In genomic region chr14:51488569-51489220, GRCh38 we compare ENCODE assay signal across 29 cellular contexts.
DNase-seq lines count a peak whose midpoint lies in the region; ATAC-seq, FAIRE-seq and TF ChIP-seq lines count a peak whose summit lies in the region.
"Had no signal": no experiment of that assay in that cellular context is flagged by ENCODE, and none has a peak within 500 bp of the region (broad histone marks: within the 10 kb centered on the region; RNA-seq: fewer than 3 reads in every experiment).

No MANE protein-coding gene starts in this region.

- no peaks in the 10 kb centered on the region for H3K79me2 ChIP-seq in astrocyte (ENCODE audit: insufficient read depth, low read length)

- H3K4me1 ChIP-seq in astrocyte (ENCODE audit: insufficient read depth, low read length) (no peaks in the 10 kb centered on the region), urinary bladder (ENCODE audit: insufficient read depth) (no peaks in the 10 kb centered on the region)
- H3K4me1 ChIP-seq: heart left ventricle had no signal

- no peaks in the 10 kb centered on the region for H3K36me3 ChIP-seq in astrocyte (ENCODE audit: insufficient read depth, low read length)
- H3K36me3 ChIP-seq in urinary bladder (ENCODE audit: insufficient read depth), result no peaks in the 10 kb centered on the region
- H3K36me3 ChIP-seq: heart left ventricle, MG63 had no signal

- no peak overlapping the region for H3K27ac ChIP-seq in astrocyte (ENCODE audit: low read depth, low read length)
- peak overlapping the region; percentile 63 for H3K27ac ChIP-seq in urinary bladder (ENCODE audit: low read depth)
- H3K27ac ChIP-seq: 22Rv1, heart left ventricle, VCaP had no signal

- intact Hi-C loops in left ventricle myocardium superior (cut with micrococcal nuclease), result no loop called here

- no peak overlapping the region for H2AFZ ChIP-seq in astrocyte (ENCODE audit: low read depth, low read length)

- H3K36me3 Mint-ChIP-seq in astrocyte (ENCODE audit: low read depth, unreplicated experiment), result no peaks in the 10 kb centered on the region
- no peaks in the 10 kb centered on the region for H3K36me3 Mint-ChIP-seq in activated naive CD8-positive, alpha-beta T cell treated with anti-CD3 and anti-CD28 coated beads for 36 hours
- H3K36me3 Mint-ChIP-seq: CD14-positive monocyte had no signal

- H3K4me3 ChIP-seq in astrocyte (ENCODE audit: insufficient read depth, low read depth, low read length) (no peak overlapping the region), urinary bladder (ENCODE audit: low read depth, low read length) (peak overlapping the region; percentile 14)
- H3K4me3 ChIP-seq: heart left ventricle, K562, MG63 had no signal

- peak overlapping the region; percentile 20 for H3K27ac Mint-ChIP-seq in astrocyte (ENCODE audit: unreplicated experiment)
- no peak overlapping the region for H3K27ac Mint-ChIP-seq in activated naive CD8-positive, alpha-beta T cell treated with anti-CD3 and anti-CD28 coated beads for 36 hours
- H3K27ac Mint-ChIP-seq: activated CD4-positive, alpha-beta T cell treated with anti-CD3 and anti-CD28 coated beads, Interleukin-2, amount 10 ng/mL, durations not matched to agents 24 days and 14 days; activated naive CD8-positive, alpha-beta T cell treated with anti-CD3 and anti-CD28 coated beads, Interleukin-2, amount 50 U/mL, for 24 hours had no signal

- no peaks in the 10 kb centered on the region for H3K27me3 Mint-ChIP-seq in astrocyte (ENCODE audit: low read depth, unreplicated experiment)
- peaks cover 3% of the 10 kb centered on the region for H3K27me3 Mint-ChIP-seq in activated naive CD8-positive, alpha-beta T cell treated with anti-CD3 and anti-CD28 coated beads for 36 hours
- H3K27me3 Mint-ChIP-seq: activated CD4-positive, alpha-beta T cell treated with anti-CD3 and anti-CD28 coated beads, Interleukin-2, amount 10 ng/mL, durations not matched to agents 24 days and 14 days; activated naive CD8-positive, alpha-beta T cell treated with anti-CD3 and anti-CD28 coated beads, Interleukin-2, amount 50 U/mL, for 24 hours had no signal

- DNase-seq in DMS79 treated with DMSO at 0.1 percent for 48 hours (lab: John Stamatoyannopoulos, UW) (peak; percentile 51), DMS79 (lab: John Stamatoyannopoulos, UW) (no peak), astrocyte (ENCODE audit: low read depth) (no peak), iris pigment epithelial cell (ENCODE audit: low read depth) (peak; percentile 18), left ventricle myocardium superior (no peak), kidney glomerular epithelial cell (lab: John Stamatoyannopoulos, UW) (no peak)
- DNase-seq in activated naive CD8-positive, alpha-beta T cell treated with anti-CD3 and anti-CD28 coated beads for 36 hours, result no peak
- DNase-seq: activated CD4-positive, alpha-beta T cell treated with anti-CD3 and anti-CD28 coated beads, Interleukin-2, amount 10 ng/mL, durations not matched to agents 24 days and 14 days; activated gamma-delta T cell treated with Interleukin-2 at 50 U/mL for 16 hours; activated naive CD8-positive, alpha-beta T cell treated with anti-CD3 and anti-CD28 coated beads, Interleukin-2, amount 50 U/mL, for 24 hours; activated T-cell treated with anti-CD3 and anti-CD28 coated beads, Interleukin-2, amount 50 U/mL, for 1 hour; heart left ventricle; left colon; mesendoderm; MG63; NCI-H1417; NCI-H2107; NCI-H524; SHP77 treated with DMSO at 0.1 percent for 48 hours; stimulated activated naive CD4-positive, alpha-beta T cell; T-helper 9 cell had no signal

- no peak overlapping the region for H3K9ac ChIP-seq in astrocyte (ENCODE audit: low read length)

- peaks cover 2% of the 10 kb centered on the region for H3K9me3 Mint-ChIP-seq in astrocyte (ENCODE audit: unreplicated experiment)
- H3K9me3 Mint-ChIP-seq in activated naive CD8-positive, alpha-beta T cell treated with anti-CD3 and anti-CD28 coated beads for 36 hours, result peaks cover 1% of the 10 kb centered on the region
- H3K9me3 Mint-ChIP-seq: activated naive CD8-positive, alpha-beta T cell treated with anti-CD3 and anti-CD28 coated beads, Interleukin-2, amount 50 U/mL, for 24 hours had no signal

- H3K4me1 Mint-ChIP-seq in astrocyte (ENCODE audit: low read depth, unreplicated experiment), result peaks cover 26% of the 10 kb centered on the region
- no peaks in the 10 kb centered on the region for H3K4me1 Mint-ChIP-seq in activated naive CD8-positive, alpha-beta T cell treated with anti-CD3 and anti-CD28 coated beads for 36 hours
- H3K4me1 Mint-ChIP-seq: activated CD4-positive, alpha-beta T cell treated with anti-CD3 and anti-CD28 coated beads, Interleukin-2, amount 10 ng/mL, durations not matched to agents 24 days and 14 days; activated naive CD8-positive, alpha-beta T cell treated with anti-CD3 and anti-CD28 coated beads, Interleukin-2, amount 50 U/mL, for 24 hours; CD14-positive monocyte had no signal

- no peaks in the 10 kb centered on the region for H3K27me3 ChIP-seq in astrocyte (ENCODE audit: insufficient read depth, low read length)
- H3K27me3 ChIP-seq: heart left ventricle, MG63 had no signal

- 91% methylated on average over 6 of the region's 6 CpGs for WGBS in urinary bladder

- TF ChIP-seq CTCF in astrocyte (IDR thresholded peaks at IDR 0.05; ENCODE audit: insufficient read depth, low read depth, low read length), result no peak

- no peak for FAIRE-seq in astrocyte (lab: Jason Lieb, UNC)
- FAIRE-seq: endothelial cell of umbilical vein, GM12891, H1, K562 had no signal

- H3K9me3 ChIP-seq in astrocyte (ENCODE audit: insufficient read depth, low read depth, low read length), result no peaks in the 10 kb centered on the region
- H3K9me3 ChIP-seq: MG63 had no signal

- no peak for ATAC-seq in left ventricle myocardium superior
- ATAC-seq: activated naive CD8-positive, alpha-beta T cell treated with anti-CD3 and anti-CD28 coated beads, Interleukin-2, amount 50 U/mL, for 24 hours; heart left ventricle; K562; left colon had no signal

- H3K4me2 ChIP-seq in astrocyte (ENCODE audit: low read length), result no peak overlapping the region

- no peak overlapping the region for H3K4me3 Mint-ChIP-seq in astrocyte (ENCODE audit: unreplicated experiment)
- H3K4me3 Mint-ChIP-seq in activated naive CD8-positive, alpha-beta T cell treated with anti-CD3 and anti-CD28 coated beads for 36 hours, result no peak overlapping the region
- H3K4me3 Mint-ChIP-seq: activated CD4-positive, alpha-beta T cell treated with anti-CD3 and anti-CD28 coated beads, Interleukin-2, amount 10 ng/mL, durations not matched to agents 24 days and 14 days; activated naive CD8-positive, alpha-beta T cell treated with anti-CD3 and anti-CD28 coated beads, Interleukin-2, amount 50 U/mL, for 24 hours; CD14-positive monocyte had no signal

- no peaks in the 10 kb centered on the region for H4K20me1 ChIP-seq in astrocyte (ENCODE audit: insufficient read depth, low read length)

Comparison
In these comparisons a context has a peak if more than half of its experiments do, and no peak if none do; other contexts are left out.
1. DNase-seq: peak in DMS79 treated with DMSO at 0.1 percent for 48 hours (single experiment) and iris pigment epithelial cell (single experiment); none in DMS79 (single experiment), astrocyte (single experiment), activated naive CD8-positive, alpha-beta T cell treated with anti-CD3 and anti-CD28 coated beads for 36 hours (single experiment), left ventricle myocardium superior (single experiment) and kidney glomerular epithelial cell (single experiment).